Comparison of ENCODE assay signal across 8 cellular contexts in the genomic region with DNA sequence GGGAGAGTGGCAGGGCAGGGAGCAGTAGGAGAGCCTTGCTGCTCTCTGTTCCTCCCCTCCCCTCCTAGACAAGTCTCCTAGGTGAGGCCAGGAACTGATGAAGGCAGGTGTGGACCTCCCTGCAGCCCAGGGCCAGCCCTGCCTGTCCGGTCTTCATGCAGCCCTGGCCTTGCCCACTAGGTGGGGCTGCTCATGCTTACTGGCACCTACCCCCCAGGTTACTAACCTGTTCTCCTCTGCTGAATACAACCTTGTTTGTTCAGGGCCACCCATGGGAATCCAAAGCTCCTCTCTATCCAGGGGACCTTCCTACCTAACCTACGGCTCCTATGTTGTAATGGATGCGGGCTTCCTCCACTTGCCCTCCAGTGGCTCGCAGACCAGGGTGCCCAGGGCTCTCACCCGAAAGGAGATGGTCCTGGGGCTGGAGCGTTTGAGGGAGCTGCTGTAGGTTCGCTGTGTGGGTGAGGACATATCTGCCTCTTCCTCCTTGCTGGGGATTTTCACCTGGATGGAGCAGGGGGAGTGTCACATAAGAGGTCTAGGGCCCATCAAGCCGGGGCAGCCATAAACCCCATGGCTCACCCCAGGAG. TPM values are rescaled to one million over a fixed set of nuclear protein-coding genes. Genes with fewer than 3 reads are reported as not detected.
DNase-seq lines count a peak whose midpoint lies in the region; ATAC-seq and TF ChIP-seq lines count a peak whose summit lies in the region.

No MANE protein-coding gene starts in this region.

- H3K9me3 ChIP-seq in MG63 (no peaks in the 10 kb centered on the region), upper lobe of left lung (no peaks in the 10 kb centered on the region), gastroesophageal sphincter (no peaks in the 10 kb centered on the region)

- TF ChIP-seq POLR2A in upper lobe of left lung (IDR thresholded peaks at IDR 0.05): no peak
- TF ChIP-seq POLR2A in gastroesophageal sphincter (IDR thresholded peaks at IDR 0.05): no peak

- no peak overlapping the region for H3K27ac ChIP-seq in upper lobe of left lung
- no peak overlapping the region for H3K27ac ChIP-seq in gastroesophageal sphincter

- 67 to 74% methylated on average over 3 to 8 of the region's 8 CpGs for WGBS in upper lobe of left lung, 2 donors
- WGBS in gastroesophageal sphincter (ENCODE audit: low coverage in 1 of 2), 2 donors: 100% methylated on average over 1 of the region's 8 CpGs; no CpG with 5 or more reads in 1 of the 2 donors

- H3K36me3 ChIP-seq in MG63: no peaks in the 10 kb centered on the region
- no peaks in the 10 kb centered on the region for H3K36me3 ChIP-seq in upper lobe of left lung
- H3K36me3 ChIP-seq in gastroesophageal sphincter: no peaks in the 10 kb centered on the region

- H3K4me3 ChIP-seq in MG63: no peak overlapping the region
- no peak overlapping the region for H3K4me3 ChIP-seq in upper lobe of left lung
- no peak overlapping the region for H3K4me3 ChIP-seq in gastroesophageal sphincter

- DNase-seq in ELF-1 (ENCODE audit: low read depth, low spot score): peak; percentile 87
- peak; percentile 59 for DNase-seq in MG63
- DNase-seq in T follicular helper cell (ENCODE audit: low read depth): peak; percentile 12
- no peak for DNase-seq in chondrocyte (ENCODE audit: low spot score)
- peak in 1 of 2 donors; percentile 25 for DNase-seq in memory B cell (ENCODE audit: low spot score in 2 of 2)
- DNase-seq in upper lobe of left lung: peak in 1 of 2 donors; percentile 71

- TF ChIP-seq EP300 in upper lobe of left lung (IDR thresholded peaks at IDR 0.05): no peak
- no peak for TF ChIP-seq EP300 in gastroesophageal sphincter (IDR thresholded peaks at IDR 0.05)

- H3K36me3 Mint-ChIP-seq in chondrocyte (ENCODE audit: low read depth) (no peaks in the 10 kb centered on the region), memory B cell (no peaks in the 10 kb centered on the region)

- H3K4me1 ChIP-seq in upper lobe of left lung: peaks cover 0 to 12% (median 6%) of the 10 kb centered on the region in 4 donors
- no peaks in the 10 kb centered on the region for H3K4me1 ChIP-seq in gastroesophageal sphincter

- H3K27me3 ChIP-seq in MG63 (no peaks in the 10 kb centered on the region), upper lobe of left lung (no peaks in the 10 kb centered on the region), gastroesophageal sphincter (peaks cover 49% of the 10 kb centered on the region)

- H3K4me3 Mint-ChIP-seq in chondrocyte (ENCODE audit: unreplicated experiment): no peak overlapping the region
- no peak overlapping the region for H3K4me3 Mint-ChIP-seq in memory B cell

- H3K27me3 Mint-ChIP-seq in chondrocyte (ENCODE audit: low read depth) (peaks cover 2% of the 10 kb centered on the region), memory B cell (peaks cover 17% of the 10 kb centered on the region)

- peak; percentile 57 for ATAC-seq in GM21447 (IDR thresholded peaks at IDR 0.05; ENCODE audit: unreplicated experiment)
- ATAC-seq in memory B cell (ENCODE audit: low read depth): peak; percentile 44
- ATAC-seq in upper lobe of left lung (ENCODE audit: low FRiP score in 2 of 2): peak; percentile 48 to 54
- ATAC-seq in gastroesophageal sphincter: no peak

- H3K9me3 Mint-ChIP-seq in chondrocyte (ENCODE audit: low read depth): no peaks in the 10 kb centered on the region
- H3K9me3 Mint-ChIP-seq in memory B cell: no peaks in the 10 kb centered on the region

- H3K27ac Mint-ChIP-seq in chondrocyte (ENCODE audit: unreplicated experiment): no peak overlapping the region
- H3K27ac Mint-ChIP-seq in memory B cell: no peak overlapping the region

- H3K4me1 Mint-ChIP-seq in chondrocyte (ENCODE audit: low read depth): peaks cover 26% of the 10 kb centered on the region
- no peaks in the 10 kb centered on the region for H3K4me1 Mint-ChIP-seq in memory B cell

- TF ChIP-seq CTCF in chondrocyte (IDR thresholded peaks at IDR 0.05): peak; percentile 85
- peak; percentile 60 to 80 (median 74) for TF ChIP-seq CTCF in upper lobe of left lung (IDR thresholded peaks at IDR 0.05)
- TF ChIP-seq CTCF in gastroesophageal sphincter (IDR thresholded peaks at IDR 0.05): peak in 2 of 4 experiments; percentile 33 to 53

RNA-seq across cellular contexts. Expression of gene TNNT2, which starts 7.9 kb away (rescaled TPM):
- not detected in 2 replicates for total RNA-seq in MG63 (2014; rRNA removed; shearing (Covaris generic); ENCODE audit: low replicate concordance)
- total RNA-seq in chondrocyte (20.3 to 21.6 TPM (median 21.2 TPM) in 3 replicates), upper lobe of left lung (10 to 100 TPM in 2 of 6 donors, 1 to 10 TPM in 4; 2.0 to 31.4 (median 6.4) TPM), gastroesophageal sphincter (under 1 TPM in 3 of 4 donors, not detected in 1; 0.47 to 0.94 (median 0.81) TPM)

RNA-seq across cellular contexts. Expression of gene LAD1, which starts 13.7 kb away (rescaled TPM):
- total RNA-seq in MG63 (2014; rRNA removed; shearing (Covaris generic); ENCODE audit: low replicate concordance): not detected in 2 replicates
- total RNA-seq in chondrocyte (0.17 to 0.34 TPM in 2 of 3 replicates, not detected in the other), upper lobe of left lung (10 to 100 TPM; 12.6 to 48.1 (median 39.1) TPM), gastroesophageal sphincter (10 to 100 TPM in 1 of 4 donors, 1 to 10 TPM in 3; 1.2 to 24.1 (median 1.9) TPM)

RNA-seq across cellular contexts. Expression of gene TNNI1, which starts 36.1 kb away (rescaled TPM):
- not detected in 2 replicates for total RNA-seq in MG63 (2014; rRNA removed; shearing (Covaris generic); ENCODE audit: low replicate concordance)
- 8.0 to 10.0 TPM (median 8.8 TPM) in 3 replicates for total RNA-seq in chondrocyte
- total RNA-seq in upper lobe of left lung: under 1 TPM in 5 of 6 donors, not detected in 1; 0.15 to 0.78 (median 0.47) TPM
- total RNA-seq in gastroesophageal sphincter: not detected
